In the genomic region with DNA sequence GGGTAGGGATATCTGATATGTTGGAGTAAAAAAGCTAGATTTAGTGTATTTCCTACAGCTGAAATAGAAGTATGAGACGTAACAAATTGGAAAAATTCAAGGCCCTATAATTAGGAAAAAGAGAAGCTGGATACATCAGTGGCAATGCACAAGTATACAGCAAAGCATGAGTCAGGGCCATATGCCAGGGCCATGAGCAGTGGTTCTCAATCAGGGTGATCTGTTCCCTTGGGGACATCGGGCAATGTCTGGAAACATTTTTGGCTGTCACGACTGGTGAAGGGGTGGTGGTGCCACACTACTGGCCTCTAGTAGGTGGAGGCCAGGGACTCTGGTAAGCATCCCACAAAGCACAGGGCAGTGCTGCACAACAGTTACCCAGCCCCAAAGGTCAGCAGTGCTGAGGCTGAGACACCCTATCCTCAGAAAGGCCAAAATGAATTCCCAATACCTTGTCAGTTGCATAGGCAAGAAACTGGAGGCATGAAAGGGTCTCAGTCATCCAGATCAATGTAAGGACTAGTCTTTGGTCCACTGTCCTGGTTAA, we compare ENCODE assay signal across 1 cellular context.
TF ChIP-seq lines count a peak whose summit lies in the region.

No MANE protein-coding gene starts in this region.

TF ChIP-seq in IMR-90, 13 proteins besides CTCF, POLR2A, EP300 and RAD21:
- TF ChIP-seq MAFK (IDR thresholded peaks at IDR 0.05; ENCODE audit: low read depth, low read length) = no peak
- TF ChIP-seq, protein P1, sequence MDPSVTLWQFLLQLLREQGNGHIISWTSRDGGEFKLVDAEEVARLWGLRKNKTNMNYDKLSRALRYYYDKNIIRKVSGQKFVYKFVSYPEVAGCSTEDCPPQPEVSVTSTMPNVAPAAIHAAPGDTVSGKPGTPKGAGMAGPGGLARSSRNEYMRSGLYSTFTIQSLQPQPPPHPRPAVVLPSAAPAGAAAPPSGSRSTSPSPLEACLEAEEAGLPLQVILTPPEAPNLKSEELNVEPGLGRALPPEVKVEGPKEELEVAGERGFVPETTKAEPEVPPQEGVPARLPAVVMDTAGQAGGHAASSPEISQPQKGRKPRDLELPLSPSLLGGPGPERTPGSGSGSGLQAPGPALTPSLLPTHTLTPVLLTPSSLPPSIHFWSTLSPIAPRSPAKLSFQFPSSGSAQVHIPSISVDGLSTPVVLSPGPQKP (IDR thresholded peaks at IDR 0.05; ENCODE audit: borderline replicate concordance, low read depth, low read length) = no peak
- no peak for TF ChIP-seq RFX5 (IDR thresholded peaks at IDR 0.05; ENCODE audit: low read depth, low read length)
- TF ChIP-seq BHLHE40 (IDR thresholded peaks at IDR 0.05; ENCODE audit: low read depth, low read length) = no peak
- no peak for TF ChIP-seq MXI1 (IDR thresholded peaks at IDR 0.05; ENCODE audit: borderline replicate concordance, low read depth, low read length)
- no peak for TF ChIP-seq CHD1 (IDR thresholded peaks at IDR 0.05; ENCODE audit: low read depth, low read length)
- TF ChIP-seq FOS (IDR thresholded peaks at IDR 0.05; ENCODE audit: low read depth, low read length) = no peak
